ENCODE assay signal across 1 cellular context in the genomic region with DNA sequence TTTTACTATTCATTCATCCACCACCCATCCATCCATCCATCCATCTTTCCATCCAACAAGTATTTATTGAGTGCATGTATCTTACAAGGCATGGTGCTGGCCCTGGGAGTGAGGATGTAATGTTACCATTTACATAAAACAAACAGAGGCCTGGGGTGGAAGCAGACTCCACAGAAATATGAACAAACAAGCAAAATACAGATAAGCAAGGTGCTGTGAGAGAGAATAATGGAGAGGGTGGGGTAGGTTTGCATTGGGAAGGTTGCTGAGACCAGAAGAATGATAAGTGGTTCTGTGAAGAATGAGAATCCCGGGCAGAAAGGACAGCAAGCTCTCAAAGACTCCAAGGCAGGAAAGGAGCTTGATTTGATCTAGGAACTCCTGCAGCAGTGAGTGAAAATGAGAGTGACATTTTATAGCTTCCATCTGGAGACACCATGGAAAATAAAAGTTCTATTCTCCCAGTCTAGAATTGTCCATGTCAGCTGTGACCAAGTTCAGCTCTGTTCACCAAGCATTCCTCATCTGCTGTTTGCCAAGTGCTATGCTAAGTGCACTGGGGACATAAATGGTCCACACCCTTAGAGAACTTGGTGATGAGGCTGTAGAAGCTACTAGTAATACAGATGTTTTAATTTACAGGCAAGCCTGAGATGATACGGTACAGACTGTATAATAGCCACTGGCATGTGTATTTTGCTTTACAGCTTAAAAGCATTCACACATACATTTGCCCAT.
TF ChIP-seq lines count a peak whose summit lies in the region.

No MANE protein-coding gene starts in this region.

TF ChIP-seq in GM23338, 12 proteins besides CTCF, POLR2A, EP300 and RAD21:
- no peak for TF ChIP-seq ZNF462 (CRISPR knock-in tag; IDR thresholded peaks at IDR 0.05)
- no peak for TF ChIP-seq STAT1 (IDR thresholded peaks at IDR 0.05; ENCODE audit: unreplicated experiment)
- TF ChIP-seq, protein P1, sequence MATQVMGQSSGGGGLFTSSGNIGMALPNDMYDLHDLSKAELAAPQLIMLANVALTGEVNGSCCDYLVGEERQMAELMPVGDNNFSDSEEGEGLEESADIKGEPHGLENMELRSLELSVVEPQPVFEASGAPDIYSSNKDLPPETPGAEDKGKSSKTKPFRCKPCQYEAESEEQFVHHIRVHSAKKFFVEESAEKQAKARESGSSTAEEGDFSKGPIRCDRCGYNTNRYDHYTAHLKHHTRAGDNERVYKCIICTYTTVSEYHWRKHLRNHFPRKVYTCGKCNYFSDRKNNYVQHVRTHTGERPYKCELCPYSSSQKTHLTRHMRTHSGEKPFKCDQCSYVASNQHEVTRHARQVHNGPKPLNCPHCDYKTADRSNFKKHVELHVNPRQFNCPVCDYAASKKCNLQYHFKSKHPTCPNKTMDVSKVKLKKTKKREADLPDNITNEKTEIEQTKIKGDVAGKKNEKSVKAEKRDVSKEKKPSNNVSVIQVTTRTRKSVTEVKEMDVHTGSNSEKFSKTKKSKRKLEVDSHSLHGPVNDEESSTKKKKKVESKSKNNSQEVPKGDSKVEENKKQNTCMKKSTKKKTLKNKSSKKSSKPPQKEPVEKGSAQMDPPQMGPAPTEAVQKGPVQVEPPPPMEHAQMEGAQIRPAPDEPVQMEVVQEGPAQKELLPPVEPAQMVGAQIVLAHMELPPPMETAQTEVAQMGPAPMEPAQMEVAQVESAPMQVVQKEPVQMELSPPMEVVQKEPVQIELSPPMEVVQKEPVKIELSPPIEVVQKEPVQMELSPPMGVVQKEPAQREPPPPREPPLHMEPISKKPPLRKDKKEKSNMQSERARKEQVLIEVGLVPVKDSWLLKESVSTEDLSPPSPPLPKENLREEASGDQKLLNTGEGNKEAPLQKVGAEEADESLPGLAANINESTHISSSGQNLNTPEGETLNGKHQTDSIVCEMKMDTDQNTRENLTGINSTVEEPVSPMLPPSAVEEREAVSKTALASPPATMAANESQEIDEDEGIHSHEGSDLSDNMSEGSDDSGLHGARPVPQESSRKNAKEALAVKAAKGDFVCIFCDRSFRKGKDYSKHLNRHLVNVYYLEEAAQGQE (IDR thresholded peaks at IDR 0.05; ENCODE audit: unreplicated experiment) = no peak
- TF ChIP-seq ZNF331 (CRISPR knock-in tag; IDR thresholded peaks at IDR 0.05; ENCODE audit: low read depth) = no peak
- no peak for TF ChIP-seq POLR2AphosphoS5 (IDR thresholded peaks at IDR 0.05; ENCODE audit: low read depth)
- TF ChIP-seq NANOG (IDR thresholded peaks at IDR 0.05; ENCODE audit: borderline replicate concordance) = no peak
- no peak for TF ChIP-seq ZNF114 (CRISPR knock-in tag; IDR thresholded peaks at IDR 0.05)
- no peak for TF ChIP-seq CREB1 (CRISPR knock-in tag; IDR thresholded peaks at IDR 0.05; ENCODE audit: low read depth)
- no peak for TF ChIP-seq EZH2 (IDR thresholded peaks at IDR 0.05; ENCODE audit: low read depth, unreplicated experiment)
- no peak for TF ChIP-seq EZH2phosphoT487 (IDR thresholded peaks at IDR 0.05; ENCODE audit: unreplicated experiment)
- TF ChIP-seq JUNB (IDR thresholded peaks at IDR 0.05; ENCODE audit: unreplicated experiment) = no peak
- no peak for TF ChIP-seq ETS1 (IDR thresholded peaks at IDR 0.05)
